In genomic region chr10:80200687-80201086, GRCh38 we compare ENCODE assay signal across 12 cellular contexts. TPM values are rescaled to one million over a fixed set of nuclear protein-coding genes. Genes with fewer than 3 reads are reported as not detected.
A peak's percentile ranks its signal among the peaks of the same experiment; 100 is the strongest.
DNase-seq lines count a peak whose midpoint lies in the region; ATAC-seq and TF ChIP-seq lines count a peak whose summit lies in the region.
"Had no signal": no experiment of that assay in that cellular context is flagged by ENCODE, and none has a peak within 500 bp of the region (broad histone marks: within the 10 kb centered on the region; RNA-seq: fewer than 3 reads in every experiment).

No MANE protein-coding gene starts in this region.

- H3K27ac Mint-ChIP-seq in activated T-cell treated with anti-CD3 and anti-CD28 coated beads, Interleukin-2, amount 50 U/mL, for 24 hours = peak overlapping the region; percentile 93
- H3K27ac Mint-ChIP-seq in activated naive CD8-positive, alpha-beta T cell treated with anti-CD3 and anti-CD28 coated beads, Interleukin-2, amount 10 ng/mL, durations not matched to agents 7 days and 5 days = no peak overlapping the region

- TF ChIP-seq CTCF in lung (IDR thresholded peaks at IDR 0.05; ENCODE audit: control extremely low read depth, extremely low read depth) = no peak
- no peak for TF ChIP-seq CTCF in thoracic aorta (IDR thresholded peaks at IDR 0.05)

- H3K36me3 Mint-ChIP-seq in activated T-cell treated with anti-CD3 and anti-CD28 coated beads, Interleukin-2, amount 50 U/mL, for 24 hours (ENCODE audit: low read depth) = peaks cover 59% of the 10 kb centered on the region
- H3K36me3 Mint-ChIP-seq in activated naive CD8-positive, alpha-beta T cell treated with anti-CD3 and anti-CD28 coated beads, Interleukin-2, amount 10 ng/mL, durations not matched to agents 7 days and 5 days = peaks cover 31% of the 10 kb centered on the region

- no peaks in the 10 kb centered on the region for H3K27me3 Mint-ChIP-seq in activated T-cell treated with anti-CD3 and anti-CD28 coated beads, Interleukin-2, amount 50 U/mL, for 24 hours
- H3K27me3 Mint-ChIP-seq in activated naive CD8-positive, alpha-beta T cell treated with anti-CD3 and anti-CD28 coated beads, Interleukin-2, amount 10 ng/mL, durations not matched to agents 7 days and 5 days = no peaks in the 10 kb centered on the region

- no peaks in the 10 kb centered on the region for H3K27me3 ChIP-seq in lung (ENCODE audit: control insufficient read depth, insufficient read depth)
- H3K27me3 ChIP-seq in thoracic aorta (replicated peaks; ENCODE audit: insufficient read depth) = no peaks in the 10 kb centered on the region
- H3K27me3 ChIP-seq: SJSA1 had no signal

- peaks cover 40 to 41% of the 10 kb centered on the region in 2 donors for H3K4me1 ChIP-seq in lung (ENCODE audit: control insufficient read depth in 2 of 2, insufficient read depth in 2 of 2, low read length in 2 of 2)
- H3K4me1 ChIP-seq in thoracic aorta (ENCODE audit: control insufficient read depth in 1 of 2, low read depth in 2 of 2) = peaks cover 77 to 88% of the 10 kb centered on the region in 2 donors

- POLR2A ChIA-PET in activated naive CD8-positive, alpha-beta T cell treated with anti-CD3 and anti-CD28 coated beads, Interleukin-2, amount 10 ng/mL, durations not matched to agents 7 days and 5 days (lab: Charles Lee) = no interaction called here

- H3K9me3 Mint-ChIP-seq in activated T-cell treated with anti-CD3 and anti-CD28 coated beads, Interleukin-2, amount 50 U/mL, for 24 hours = peaks cover 4% of the 10 kb centered on the region
- H3K9me3 Mint-ChIP-seq in activated naive CD8-positive, alpha-beta T cell treated with anti-CD3 and anti-CD28 coated beads, Interleukin-2, amount 10 ng/mL, durations not matched to agents 7 days and 5 days = no peaks in the 10 kb centered on the region

- ATAC-seq in activated naive CD8-positive, alpha-beta T cell treated with anti-CD3 and anti-CD28 coated beads, Interleukin-2, amount 10 ng/mL, durations not matched to agents 7 days and 5 days (ENCODE audit: low read depth) = no peak
- ATAC-seq in lung (ENCODE audit: insufficient read depth, low FRiP score) (no peak), thoracic aorta (ENCODE audit: insufficient number of reproducible peaks, low FRiP score, low read depth) (no peak)

- no peak for DNase-seq in activated T-cell treated with anti-CD3 and anti-CD28 coated beads, Interleukin-2, amount 50 U/mL, for 24 hours
- DNase-seq in activated T-cell treated with anti-CD3 and anti-CD28 coated beads for 4 hours = no peak
- no peak for DNase-seq in activated naive CD8-positive, alpha-beta T cell treated with anti-CD3 and anti-CD28 coated beads, Interleukin-2, amount 10 ng/mL, durations not matched to agents 7 days and 5 days
- DNase-seq in lung (ENCODE audit: low spot score) = no peak
- no peak for DNase-seq in thoracic aorta (ENCODE audit: low spot score)
- no peak for DNase-seq in LoVo (ENCODE audit: low spot score)
- DNase-seq in stimulated activated CD4-positive, alpha-beta T cell treated with anti-CD3 and anti-CD28 coated beads, Interleukin-4, amount 100 ng/mL, for 1 hour = no peak
- no peak for DNase-seq in dermis blood vessel endothelial cell
- DNase-seq: cerebellar nuclear complex, GF-D8, NCI-H2081 treated with DMSO at 0.1 percent for 48 hours had no signal

- peaks cover 81% of the 10 kb centered on the region for H3K4me1 Mint-ChIP-seq in activated T-cell treated with anti-CD3 and anti-CD28 coated beads, Interleukin-2, amount 50 U/mL, for 24 hours (ENCODE audit: low read depth)
- H3K4me1 Mint-ChIP-seq in activated naive CD8-positive, alpha-beta T cell treated with anti-CD3 and anti-CD28 coated beads, Interleukin-2, amount 10 ng/mL, durations not matched to agents 7 days and 5 days = peaks cover 62% of the 10 kb centered on the region

- no peaks in the 10 kb centered on the region for H3K9me3 ChIP-seq in lung (ENCODE audit: control insufficient read depth in 2 of 2, insufficient read depth in 1 of 2, low read length in 1 of 2)
- no peaks in the 10 kb centered on the region for H3K9me3 ChIP-seq in thoracic aorta
- H3K9me3 ChIP-seq: SJSA1 had no signal

- peaks cover 0 to 3% of the 10 kb centered on the region in 2 donors for H3K36me3 ChIP-seq in lung (ENCODE audit: control insufficient read depth in 2 of 2, insufficient read depth in 2 of 2, low read length in 2 of 2)
- H3K36me3 ChIP-seq in thoracic aorta = no peaks in the 10 kb centered on the region

- no peak overlapping the region for H3K4me3 ChIP-seq in lung
- peak overlapping the region; percentile 50 for H3K4me3 ChIP-seq in thoracic aorta
- H3K4me3 ChIP-seq: SJSA1 had no signal

- no peak overlapping the region for H3K4me3 Mint-ChIP-seq in activated T-cell treated with anti-CD3 and anti-CD28 coated beads, Interleukin-2, amount 50 U/mL, for 24 hours
- peak overlapping the region; percentile 3 for H3K4me3 Mint-ChIP-seq in activated naive CD8-positive, alpha-beta T cell treated with anti-CD3 and anti-CD28 coated beads, Interleukin-2, amount 10 ng/mL, durations not matched to agents 7 days and 5 days

- peak overlapping the region; percentile 79 to 87 for H3K27ac ChIP-seq in lung (ENCODE audit: low read depth in 1 of 2, low read length in 1 of 2)
- H3K27ac ChIP-seq in thoracic aorta = peak overlapping the region; percentile 76 to 98
- H3K27ac ChIP-seq: SJSA1 had no signal

- 94% methylated on average over 10 of the region's 10 CpGs for WGBS in lung, 2 donors

RNA-seq across cellular contexts. Expression of gene ANXA11, which starts 4.7 kb away (rescaled TPM):
- total RNA-seq in activated naive CD8-positive, alpha-beta T cell treated with anti-CD3 and anti-CD28 coated beads, Interleukin-2, amount 10 ng/mL, durations not matched to agents 7 days and 5 days = 100 to 1,000 TPM; 263 to 277 TPM
- total RNA-seq in lung = 100 to 1,000 TPM in 1 of 2 donors, 10 to 100 TPM in 1; 97.7 to 282 TPM
- polyA plus RNA-seq in lung = 100 to 1,000 TPM; 135 to 404 TPM
- 100 to 1,000 TPM; 130 to 198 TPM for total RNA-seq in thoracic aorta
- 33.7 and 54.9 TPM in 2 replicates for total RNA-seq in dermis blood vessel endothelial cell
